8 cellular contexts compared by ENCODE assay signal in genomic region chr14:69695664-69696527, GRCh38.
DNase-seq lines count a peak whose midpoint lies in the region; ATAC-seq and TF ChIP-seq lines count a peak whose summit lies in the region.

No MANE protein-coding gene starts in this region.

- no peaks in the 10 kb centered on the region for H3K27me3 Mint-ChIP-seq in memory B cell

- no peak overlapping the region for H3K4me3 ChIP-seq in A673 (ENCODE audit: low read depth, low read length, poor library complexity, severe bottlenecking)
- no peak overlapping the region for H3K4me3 ChIP-seq in choroid plexus epithelial cell (ENCODE audit: low read depth, low read length)
- H3K4me3 ChIP-seq in effector memory CD4-positive, alpha-beta T cell (ENCODE audit: insufficient read depth, low read depth, low read length, poor library complexity, severe bottlenecking) = no peak overlapping the region

- POLR2A ChIA-PET in A673 (lab: Charles Lee; ENCODE audit: low non-redundant PET) = no interaction called here

- H3K27ac ChIP-seq in A673 (ENCODE audit: low read depth, low read length, poor library complexity, severe bottlenecking) = peak overlapping the region; percentile 15
- H3K27ac ChIP-seq in effector memory CD4-positive, alpha-beta T cell (ENCODE audit: insufficient read depth, low read length, poor library complexity, severe bottlenecking) = no peak overlapping the region

- no peaks in the 10 kb centered on the region for H3K9me3 ChIP-seq in A673 (ENCODE audit: low read depth, low read length, poor library complexity, severe bottlenecking)
- H3K9me3 ChIP-seq in effector memory CD4-positive, alpha-beta T cell (ENCODE audit: control insufficient read depth, low read length) = no peaks in the 10 kb centered on the region

- H3K4me1 ChIP-seq in A673 (ENCODE audit: insufficient read depth, low read length, poor library complexity, severe bottlenecking) = peaks cover 33% of the 10 kb centered on the region
- peaks cover 16% of the 10 kb centered on the region for H3K4me1 ChIP-seq in effector memory CD4-positive, alpha-beta T cell (ENCODE audit: control insufficient read depth, insufficient read depth, low read length, poor library complexity, severe bottlenecking)

- H3K9me3 Mint-ChIP-seq in memory B cell = no peaks in the 10 kb centered on the region

- TF ChIP-seq CTCF in A673 (conservative IDR thresholded peaks at IDR 0.05; ENCODE audit: low read depth, low read length) (no peak), choroid plexus epithelial cell (conservative IDR thresholded peaks at IDR 0.05; ENCODE audit: low read depth, low read length) (no peak)

- H3K27me3 ChIP-seq in A673 (replicated peaks; ENCODE audit: insufficient read depth, low read depth, low read length, poor library complexity) = no peaks in the 10 kb centered on the region
- H3K27me3 ChIP-seq in effector memory CD4-positive, alpha-beta T cell (replicated peaks; ENCODE audit: control insufficient read depth, insufficient read depth, low read length, poor library complexity, severe bottlenecking) = no peaks in the 10 kb centered on the region

- peak overlapping the region; percentile 46 for H3K4me3 Mint-ChIP-seq in memory B cell

- no TSS peak for BruUV-seq in A673 (replicated peaks; lab: Mats Ljungman, UMichigan)

- no peaks in the 10 kb centered on the region for H3K36me3 ChIP-seq in A673 (ENCODE audit: insufficient read depth, low read length, poor library complexity, severe bottlenecking)
- H3K36me3 ChIP-seq in effector memory CD4-positive, alpha-beta T cell (ENCODE audit: control insufficient read depth, insufficient read depth, low read length) = peaks cover 5% of the 10 kb centered on the region

- CTCF ChIA-PET in A673 (lab: Charles Lee) = no interaction called here

- H3K36me3 Mint-ChIP-seq in memory B cell = peaks cover 2% of the 10 kb centered on the region

- peak overlapping the region; percentile 67 for H3K27ac Mint-ChIP-seq in memory B cell

- intact Hi-C loops in A673 (cut with micrococcal nuclease; ENCODE audit: unreplicated experiment) = no loop called here

- ATAC-seq in GM21447 (IDR thresholded peaks at IDR 0.05; ENCODE audit: unreplicated experiment) (peak; percentile 48), memory B cell (ENCODE audit: low read depth) (peak; percentile 70), HG03442 (IDR thresholded peaks at IDR 0.05; ENCODE audit: unreplicated experiment) (no peak)

- DNase-seq in A673 (ENCODE audit: low spot score) = no peak
- DNase-seq in NCI-H748 (lab: John Stamatoyannopoulos, UW; ENCODE audit: unreplicated experiment) = peak; percentile 98
- peak; percentile 68 for DNase-seq in choroid plexus epithelial cell (ENCODE audit: low read depth)
- DNase-seq in memory B cell (ENCODE audit: low spot score in 2 of 2) = peak in 1 of 2 donors; percentile 32
- DNase-seq in NCI-H226 = no peak
- no peak for DNase-seq in effector memory CD4-positive, alpha-beta T cell

- H3K4me1 Mint-ChIP-seq in memory B cell = peaks cover 67% of the 10 kb centered on the region

Comparison
In these comparisons a context has a peak if more than half of its experiments do, and no peak if none do; other contexts are left out.
1. DNase-seq: peak in NCI-H748 (single experiment) and choroid plexus epithelial cell (single experiment); none in A673 (single experiment), NCI-H226 (single experiment) and effector memory CD4-positive, alpha-beta T cell (0 of 3).